In genomic region chr10:96794786-96795733, GRCh38 we compare ENCODE assay signal across 27 cellular contexts. TPM values are rescaled to one million over a fixed set of nuclear protein-coding genes. Genes with fewer than 3 reads are reported as not detected.
A peak's percentile ranks its signal among the peaks of the same experiment; 100 is the strongest.
DNase-seq lines count a peak whose midpoint lies in the region; ATAC-seq and TF ChIP-seq lines count a peak whose summit lies in the region.
"Had no signal": no experiment of that assay in that cellular context is flagged by ENCODE, and none has a peak within 500 bp of the region (broad histone marks: within the 10 kb centered on the region; RNA-seq: fewer than 3 reads in every experiment).

No MANE protein-coding gene starts in this region.

- no peak for TF ChIP-seq CTCF in AG09309 (IDR thresholded peaks at IDR 0.05; ENCODE audit: control insufficient read depth, insufficient read depth, low read depth, low read length, missing control alignments)
- no peak for TF ChIP-seq CTCF in ascending aorta (IDR thresholded peaks at IDR 0.05)
- TF ChIP-seq CTCF in HFFc6 (IDR thresholded peaks at IDR 0.05), result no peak

- H3K9me3 ChIP-seq in HUES48 (ENCODE audit: control insufficient read depth, insufficient read depth, low read length), result no peaks in the 10 kb centered on the region
- no peaks in the 10 kb centered on the region for H3K9me3 ChIP-seq in ascending aorta
- H3K9me3 ChIP-seq: left ventricle myocardium inferior, prostate gland had no signal

- H3K36me3 Mint-ChIP-seq in HFFc6 (ENCODE audit: low read depth), result no peaks in the 10 kb centered on the region
- H3K36me3 Mint-ChIP-seq: activated CD8-positive, alpha-beta memory T cell treated with anti-CD3 and anti-CD28 coated beads, Interleukin-2, amount 10 ng/mL, durations not matched to agents 7 days and 5 days had no signal

- intact Hi-C loops in ascending aorta (cut with DNase I) (no loop called here), Right ventricle myocardium superior (cut with DNase I) (no loop called here)

- H3K4me3 ChIP-seq in AG09309 (ENCODE audit: control insufficient read depth, low read depth, low read length) (no peak overlapping the region), HUES48 (ENCODE audit: low read depth, low read length) (no peak overlapping the region), ascending aorta (no peak overlapping the region)
- H3K4me3 ChIP-seq: BLaER1 treated with 17β-estradiol and CSF1 and Interleukin-3, amounts not matched to agents 10 nM and 100 nM; left ventricle myocardium inferior; prostate gland had no signal

- H3K27me3 ChIP-seq in HUES48 (ENCODE audit: control insufficient read depth, insufficient read depth, low read length) (no peaks in the 10 kb centered on the region), ascending aorta (no peaks in the 10 kb centered on the region)
- H3K27me3 ChIP-seq: BLaER1 treated with 17β-estradiol and CSF1 and Interleukin-3, amounts not matched to agents 10 nM and 100 nM had no signal

- H3K9me3 Mint-ChIP-seq in HFFc6, result no peaks in the 10 kb centered on the region
- H3K9me3 Mint-ChIP-seq: activated T-helper 1 cell treated with anti-CD3 and anti-CD28 coated beads, Interleukin-12 subunit alpha, Interleukin-12 subunit beta, Interleukin-2, Interleukin-4 antibody, amounts not matched to agents 30 ng/mL and 10 ng/mL and 1 ng/mL, durations not matched to agents 14 hours and 24 hours and 36 hours had no signal

- H3K4me1 Mint-ChIP-seq in HFFc6 (ENCODE audit: low read depth), result peaks cover 6% of the 10 kb centered on the region
- H3K4me1 Mint-ChIP-seq: activated CD8-positive, alpha-beta memory T cell treated with anti-CD3 and anti-CD28 coated beads, Interleukin-2, amount 10 ng/mL, durations not matched to agents 7 days and 5 days had no signal

- H3K27ac ChIP-seq in HUES48 (ENCODE audit: low read depth, low read length) (no peak overlapping the region), ascending aorta (no peak overlapping the region)
- H3K27ac ChIP-seq: BLaER1 treated with 17β-estradiol and CSF1 and Interleukin-3, amounts not matched to agents 10 nM and 100 nM; left ventricle myocardium inferior; prostate gland had no signal

- H3K27ac Mint-ChIP-seq in HFFc6, result no peak overlapping the region
- H3K27ac Mint-ChIP-seq: activated CD8-positive, alpha-beta memory T cell treated with anti-CD3 and anti-CD28 coated beads, Interleukin-2, amount 10 ng/mL, durations not matched to agents 7 days and 5 days; activated T-helper 1 cell treated with anti-CD3 and anti-CD28 coated beads, Interleukin-12 subunit alpha, Interleukin-12 subunit beta, Interleukin-2, Interleukin-4 antibody, amounts not matched to agents 30 ng/mL and 10 ng/mL and 1 ng/mL, durations not matched to agents 14 hours and 24 hours and 36 hours had no signal

- H3K36me3 ChIP-seq in HUES48 (ENCODE audit: control insufficient read depth, insufficient read depth, low read length) (no peaks in the 10 kb centered on the region), ascending aorta (no peaks in the 10 kb centered on the region)
- H3K36me3 ChIP-seq: left ventricle myocardium inferior, prostate gland had no signal

- H3K27me3 Mint-ChIP-seq in HFFc6 (ENCODE audit: insufficient read depth), result peaks cover 4% of the 10 kb centered on the region; the same call in 1 of the 2 replicates

- H3K4me1 ChIP-seq in HUES48 (ENCODE audit: control insufficient read depth, insufficient read depth, low read length), result no peaks in the 10 kb centered on the region; the same call in 1 of the 2 replicates
- H3K4me1 ChIP-seq in ascending aorta, result no peaks in the 10 kb centered on the region
- H3K4me1 ChIP-seq: left ventricle myocardium inferior, prostate gland had no signal

- no peak for ATAC-seq in Right ventricle myocardium superior (ENCODE audit: poor library complexity)
- ATAC-seq: activated CD8-positive, alpha-beta memory T cell treated with anti-CD3 and anti-CD28 coated beads, Interleukin-2, amount 10 ng/mL, durations not matched to agents 7 days and 5 days had no signal

- DNase-seq in AG09309 (ENCODE audit: low read depth), result peak; percentile 40
- peak; percentile 65 for DNase-seq in amniotic epithelial cell (ENCODE audit: low read depth)
- DNase-seq in iPS-NIHi11 (ENCODE audit: low spot score), result peak; percentile 29
- no peak for DNase-seq in NCI-H1048 (lab: John Stamatoyannopoulos, UW)
- DNase-seq in ascending aorta (ENCODE audit: low spot score in 2 of 2), result no peak
- DNase-seq in HFFc6, result no peak
- no peak for DNase-seq in Right ventricle myocardium superior
- DNase-seq: activated CD4-positive, alpha-beta T cell treated with anti-CD3 and anti-CD28 coated beads for 4 hours; activated CD8-positive, alpha-beta memory T cell treated with anti-CD3 and anti-CD28 coated beads, Interleukin-2, amount 10 ng/mL, durations not matched to agents 7 days and 5 days; activated naive CD4-positive, alpha-beta T cell treated with anti-CD3 and anti-CD28 coated beads, Interleukin-2, amount 50 U/mL, for 16 hours; aorta; Calu3; central memory CD4-positive, alpha-beta T cell; Karpas-422; left ventricle myocardium inferior; NCI-H1105 treated with DMSO at 0.1 percent for 48 hours; NCI-H2081; NCI-H446; OCI-M1; SIG-M5; stimulated activated CD4-positive, alpha-beta T cell treated with anti-CD3 and anti-CD28 coated beads, Interleukin-1b, Interleukin-23, amount 100 ng/mL, for 48 hours; substantia nigra; T-helper 1 cell had no signal

- H3K9ac ChIP-seq in HUES48 (ENCODE audit: low read depth, low read length), result peak overlapping the region; percentile 8; the same call in 1 of the 2 replicates
- H3K9ac ChIP-seq: BLaER1 treated with 17β-estradiol and CSF1 and Interleukin-3, amounts not matched to agents 10 nM and 100 nM had no signal

- H3K4me3 Mint-ChIP-seq in HFFc6, result no peak overlapping the region
- H3K4me3 Mint-ChIP-seq: activated CD8-positive, alpha-beta memory T cell treated with anti-CD3 and anti-CD28 coated beads, Interleukin-2, amount 10 ng/mL, durations not matched to agents 7 days and 5 days; activated T-helper 1 cell treated with anti-CD3 and anti-CD28 coated beads, Interleukin-12 subunit alpha, Interleukin-12 subunit beta, Interleukin-2, Interleukin-4 antibody, amounts not matched to agents 30 ng/mL and 10 ng/mL and 1 ng/mL, durations not matched to agents 14 hours and 24 hours and 36 hours had no signal

RNA-seq across cellular contexts. Expression of gene LCOR, which starts 37.0 kb away (rescaled TPM):
- total RNA-seq in ascending aorta (7.5 TPM), Right ventricle myocardium superior (16.9 TPM)
- 10 to 100 TPM; 26.5 to 32.6 (median 29.3) TPM for total RNA-seq in HFFc6 (2021; fragmentation: NEBNext Ultra II Directional; extraction: Animal tissue kit (Norgen Biotek cat#: 25700))

Comparison
In these comparisons a context has a peak if more than half of its experiments do, and no peak if none do; other contexts are left out.
1. DNase-seq: peak in AG09309 (single experiment), amniotic epithelial cell (single experiment) and iPS-NIHi11 (single experiment); none in NCI-H1048 (single experiment), ascending aorta (0 of 2), HFFc6 (single experiment) and Right ventricle myocardium superior (single experiment).